8 cellular contexts compared by ENCODE assay signal in the genomic region with DNA sequence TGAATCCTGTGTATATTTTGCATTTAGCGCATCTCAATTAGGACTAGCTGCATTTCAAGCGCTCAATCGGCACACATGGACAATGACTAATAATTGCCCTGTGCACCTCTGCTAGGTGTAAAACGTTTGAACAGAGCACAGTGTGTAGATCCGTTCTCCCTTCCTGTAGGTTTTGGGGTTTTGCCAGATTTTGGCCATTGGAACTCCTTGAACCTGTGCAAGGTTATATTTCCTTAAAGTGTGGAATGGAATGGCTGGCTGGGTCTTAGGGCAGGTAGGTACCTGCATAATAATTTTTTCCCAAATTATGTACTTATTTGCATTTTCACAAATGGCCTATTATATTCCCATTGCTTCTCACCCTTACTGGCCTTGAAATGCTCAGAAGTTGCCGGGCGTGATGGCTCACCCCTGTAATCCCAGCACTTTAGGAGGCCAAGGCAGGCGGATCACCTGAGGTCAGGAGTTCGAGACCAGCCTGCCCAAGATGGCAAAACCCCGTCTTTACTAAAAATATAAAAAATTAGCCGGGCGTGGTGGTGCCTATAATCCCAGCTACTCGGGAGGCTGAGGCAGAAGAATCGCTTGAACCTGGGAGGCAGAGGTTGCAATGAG. TPM values are rescaled to one million over a fixed set of nuclear protein-coding genes. Genes with fewer than 3 reads are reported as not detected.
DNase-seq lines count a peak whose midpoint lies in the region; ATAC-seq and TF ChIP-seq lines count a peak whose summit lies in the region.

No MANE protein-coding gene starts in this region.

- H3K36me3 ChIP-seq in SU-DHL-6 (ENCODE audit: low read length): no peaks in the 10 kb centered on the region

- peaks cover 8% of the 10 kb centered on the region for H3K27me3 Mint-ChIP-seq in activated CD4-positive, alpha-beta T cell treated with anti-CD3 and anti-CD28 coated beads, Interleukin-2, amount 10 ng/mL, durations not matched to agents 24 days and 14 days
- H3K27me3 Mint-ChIP-seq in glutamatergic neuron (ENCODE audit: unreplicated experiment): peaks cover 7% of the 10 kb centered on the region

- H3K4me1 Mint-ChIP-seq in activated CD4-positive, alpha-beta T cell treated with anti-CD3 and anti-CD28 coated beads, Interleukin-2, amount 10 ng/mL, durations not matched to agents 24 days and 14 days: peaks cover 21% of the 10 kb centered on the region
- peaks cover 14% of the 10 kb centered on the region for H3K4me1 Mint-ChIP-seq in glutamatergic neuron (ENCODE audit: low read depth, unreplicated experiment)

- H3K36me3 Mint-ChIP-seq in activated CD4-positive, alpha-beta T cell treated with anti-CD3 and anti-CD28 coated beads, Interleukin-2, amount 10 ng/mL, durations not matched to agents 24 days and 14 days (ENCODE audit: low read depth): no peaks in the 10 kb centered on the region
- peaks cover 5% of the 10 kb centered on the region for H3K36me3 Mint-ChIP-seq in glutamatergic neuron (ENCODE audit: unreplicated experiment)

- H3K9me2 ChIP-seq in SU-DHL-6 (replicated peaks; ENCODE audit: insufficient read depth, low read length): no peaks in the 10 kb centered on the region

- H3K4me3 ChIP-seq in SU-DHL-6 (ENCODE audit: insufficient read depth, low read length, poor library complexity, severe bottlenecking): no peak overlapping the region
- H3K4me3 ChIP-seq in skin epidermis: peak overlapping the region in 2 of 7 experiments; percentile 52 to 53

- DNase-seq in activated CD4-positive, alpha-beta T cell treated with anti-CD3 and anti-CD28 coated beads, Interleukin-2, amount 10 ng/mL, durations not matched to agents 24 days and 14 days: peak; percentile 79
- DNase-seq in activated CD4-positive, alpha-beta T cell treated with anti-CD3 and anti-CD28 coated beads for 4 hours: no peak
- DNase-seq in glutamatergic neuron (no peak), NCI-H187 (lab: John Stamatoyannopoulos, UW) (no peak), A172 (ENCODE audit: low spot score) (no peak)

- H3K4me3 Mint-ChIP-seq in activated CD4-positive, alpha-beta T cell treated with anti-CD3 and anti-CD28 coated beads, Interleukin-2, amount 10 ng/mL, durations not matched to agents 24 days and 14 days: peak overlapping the region; percentile 92
- peak overlapping the region; percentile 3 for H3K4me3 Mint-ChIP-seq in glutamatergic neuron (ENCODE audit: unreplicated experiment)

- H3K27ac ChIP-seq in SU-DHL-6 (ENCODE audit: low read depth, low read length) (peak overlapping the region; percentile 81), skin epidermis (peak overlapping the region in 20 of 21 experiments; percentile 72 to 98 (median 90))

- no peak for ATAC-seq in GM18498 (IDR thresholded peaks at IDR 0.05; ENCODE audit: unreplicated experiment)

- H3K27me3 ChIP-seq in SU-DHL-6 (ENCODE audit: low read length): no peaks in the 10 kb centered on the region

- no peak overlapping the region for H2AFZ ChIP-seq in SU-DHL-6 (ENCODE audit: low read depth, low read length, severe bottlenecking)

- peak overlapping the region; percentile 55 for H3K4me2 ChIP-seq in SU-DHL-6 (ENCODE audit: low read depth, low read length, poor library complexity, severe bottlenecking)

- H4K20me1 ChIP-seq in SU-DHL-6 (ENCODE audit: low read depth, low read length): no peaks in the 10 kb centered on the region

- no peaks in the 10 kb centered on the region for H3K9me3 Mint-ChIP-seq in activated CD4-positive, alpha-beta T cell treated with anti-CD3 and anti-CD28 coated beads, Interleukin-2, amount 10 ng/mL, durations not matched to agents 24 days and 14 days
- peaks cover 20% of the 10 kb centered on the region for H3K9me3 Mint-ChIP-seq in glutamatergic neuron (ENCODE audit: unreplicated experiment)

- H3K9ac ChIP-seq in SU-DHL-6 (ENCODE audit: low read length): peak overlapping the region; percentile 4; the same call in 1 of the 2 replicates

- intact Hi-C loops in activated CD4-positive, alpha-beta T cell treated with anti-CD3 and anti-CD28 coated beads, Interleukin-2, amount 10 ng/mL, durations not matched to agents 24 days and 14 days (cut with micrococcal nuclease): no loop called here

- peaks cover 22% of the 10 kb centered on the region for H3F3A ChIP-seq in SU-DHL-6 (ENCODE audit: insufficient read depth)

- H3K9me3 ChIP-seq in SU-DHL-6 (ENCODE audit: insufficient read depth, low read length): no peaks in the 10 kb centered on the region

- H3K27ac Mint-ChIP-seq in activated CD4-positive, alpha-beta T cell treated with anti-CD3 and anti-CD28 coated beads, Interleukin-2, amount 10 ng/mL, durations not matched to agents 24 days and 14 days: peak overlapping the region; percentile 93
- peak overlapping the region; percentile 98 for H3K27ac Mint-ChIP-seq in glutamatergic neuron (ENCODE audit: unreplicated experiment)

- TF ChIP-seq CTCF in SU-DHL-6 (IDR thresholded peaks at IDR 0.05; ENCODE audit: insufficient read depth, low read length, poor library complexity, severe bottlenecking) (no peak), glutamatergic neuron (IDR thresholded peaks at IDR 0.05; ENCODE audit: partially characterized antibody, unreplicated experiment) (no peak)

- no peaks in the 10 kb centered on the region for H3K79me2 ChIP-seq in SU-DHL-6 (ENCODE audit: insufficient read depth, low read length)

RNA-seq across cellular contexts. Expression of a gene that starts 0.8 kb away (rescaled TPM):
- total RNA-seq in activated CD4-positive, alpha-beta T cell treated with anti-CD3 and anti-CD28 coated beads, Interleukin-2, amount 10 ng/mL, durations not matched to agents 24 days and 14 days: not detected in 2 replicates
- not detected for total RNA-seq in glutamatergic neuron (ENCODE audit: unreplicated experiment)
- total RNA-seq in A172 (2014; rRNA removed; shearing (Covaris generic)): not detected in 2 replicates

RNA-seq across cellular contexts. Expression of a gene that starts 9.4 kb away (rescaled TPM):
- not detected in 2 replicates for total RNA-seq in activated CD4-positive, alpha-beta T cell treated with anti-CD3 and anti-CD28 coated beads, Interleukin-2, amount 10 ng/mL, durations not matched to agents 24 days and 14 days
- not detected for total RNA-seq in glutamatergic neuron (ENCODE audit: unreplicated experiment)
- total RNA-seq in A172 (2014; rRNA removed; shearing (Covaris generic)): not detected in 2 replicates

RNA-seq across cellular contexts. Expression of a gene that starts 18.6 kb away (rescaled TPM):
- total RNA-seq in activated CD4-positive, alpha-beta T cell treated with anti-CD3 and anti-CD28 coated beads, Interleukin-2, amount 10 ng/mL, durations not matched to agents 24 days and 14 days: 11.7 TPM in 2 replicates
- 6.8 TPM for total RNA-seq in glutamatergic neuron (ENCODE audit: unreplicated experiment)
- 5.6 and 10.0 TPM in 2 replicates for total RNA-seq in A172 (2014; rRNA removed; shearing (Covaris generic))
